Comparison of ENCODE assay signal across 9 cellular contexts in the genomic region with DNA sequence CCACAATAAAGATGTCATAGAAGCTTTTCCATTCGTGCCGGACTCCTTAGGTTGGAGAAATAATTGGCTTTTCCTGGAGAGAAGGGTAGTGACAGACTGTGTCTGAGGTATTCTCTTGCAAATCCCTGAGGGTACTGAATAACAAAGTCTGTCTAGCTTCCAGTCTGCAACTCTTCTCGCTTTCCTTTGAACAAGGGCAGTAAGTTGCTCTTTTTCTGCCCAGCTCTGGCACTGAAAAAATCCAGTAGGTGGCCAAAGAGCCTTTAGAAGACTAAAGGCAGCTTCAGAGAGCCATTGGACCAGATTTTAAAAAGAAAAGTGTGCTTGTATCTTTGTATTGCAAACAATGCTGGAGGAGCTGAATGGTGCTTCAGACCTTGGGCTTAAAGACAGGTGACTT. TPM values are rescaled to one million over a fixed set of nuclear protein-coding genes. Genes with fewer than 3 reads are reported as not detected.
DNase-seq lines count a peak whose midpoint lies in the region; ATAC-seq and TF ChIP-seq lines count a peak whose summit lies in the region.
"Had no signal": no experiment of that assay in that cellular context is flagged by ENCODE, and none has a peak within 500 bp of the region (broad histone marks: within the 10 kb centered on the region; RNA-seq: fewer than 3 reads in every experiment).

No MANE protein-coding gene starts in this region.

- H3K27ac ChIP-seq in CD4-positive, alpha-beta memory T cell (ENCODE audit: low read depth, low read length) = peak overlapping the region; percentile 17
- peak overlapping the region in 2 of 3 donors; percentile 0 to 32 for H3K27ac ChIP-seq in thyroid gland
- H3K27ac ChIP-seq in testis = peak overlapping the region in 1 of 2 donors; percentile 50

- no peaks in the 10 kb centered on the region for H3K9me3 ChIP-seq in CD4-positive, alpha-beta memory T cell (ENCODE audit: control insufficient read depth in 1 of 2, low read length in 2 of 2)
- H3K9me3 ChIP-seq in thyroid gland = no peaks in the 10 kb centered on the region
- no peaks in the 10 kb centered on the region for H3K9me3 ChIP-seq in testis

- POLR2A ChIA-PET in CD4-positive, alpha-beta memory T cell (lab: Charles Lee; ENCODE audit: partially characterized antibody) = interaction anchor here (1.0 to 3.7 kb wide), 8 partner anchors 9 to 54 kb away, joined by 3 to 58 read pairs (median 6); partner anchors contain the start of gene RREB1
- POLR2A ChIA-PET in activated CD4-positive, alpha-beta memory T cell treated with anti-CD3 and anti-CD28 coated beads, Interleukin-2, amount 10 ng/mL, durations not matched to agents 7 days and 5 days (lab: Charles Lee) = interaction anchor here (0.6 to 4.9 kb wide), 7 partner anchors 9 to 156 kb away, joined by 3 to 39 read pairs (median 3); partner anchors contain the start of gene RREB1

- TF ChIP-seq POLR2A in thyroid gland (IDR thresholded peaks at IDR 0.05) (no peak), testis (IDR thresholded peaks at IDR 0.05) (no peak)

- TF ChIP-seq CTCF in HFF-Myc (IDR thresholded peaks at IDR 0.05; ENCODE audit: low read depth, low read length, missing control alignments) (no peak), thyroid gland (IDR thresholded peaks at IDR 0.05) (peak in 2 of 6 experiments; percentile 4 to 22), testis (IDR thresholded peaks at IDR 0.05) (no peak)

- peak overlapping the region; percentile 76 to 96 (median 89) for H3K27ac Mint-ChIP-seq in CD4-positive, alpha-beta memory T cell
- peak overlapping the region; percentile 7 for H3K27ac Mint-ChIP-seq in activated CD4-positive, alpha-beta memory T cell treated with anti-CD3 and anti-CD28 coated beads, Interleukin-2, amount 10 ng/mL, durations not matched to agents 7 days and 5 days

- no peaks in the 10 kb centered on the region for H3K9me3 Mint-ChIP-seq in CD4-positive, alpha-beta memory T cell
- H3K9me3 Mint-ChIP-seq in activated CD4-positive, alpha-beta memory T cell treated with anti-CD3 and anti-CD28 coated beads, Interleukin-2, amount 10 ng/mL, durations not matched to agents 7 days and 5 days = no peaks in the 10 kb centered on the region
- H3K9me3 Mint-ChIP-seq: neural crest cell had no signal

- intact Hi-C loops in CD4-positive, alpha-beta memory T cell (cut with micrococcal nuclease) = loop anchor here (1.0 to 2.0 kb wide), 4 partner anchors 14 to 156 kb away; partner anchors contain the start of gene RREB1
- intact Hi-C loops in thyroid gland (cut with DNase I) (no loop called here), testis (cut with DNase I; ENCODE audit: low total_unique reads) (no loop called here)

- H3K27me3 Mint-ChIP-seq in CD4-positive, alpha-beta memory T cell = no peaks in the 10 kb centered on the region
- H3K27me3 Mint-ChIP-seq in activated CD4-positive, alpha-beta memory T cell treated with anti-CD3 and anti-CD28 coated beads, Interleukin-2, amount 10 ng/mL, durations not matched to agents 7 days and 5 days = peaks cover 33% of the 10 kb centered on the region

- no peak for ATAC-seq in HG02852 (IDR thresholded peaks at IDR 0.05; ENCODE audit: unreplicated experiment)

- H3K27me3 ChIP-seq in CD4-positive, alpha-beta memory T cell (ENCODE audit: insufficient read depth, low read length) = no peaks in the 10 kb centered on the region
- no peaks in the 10 kb centered on the region for H3K27me3 ChIP-seq in thyroid gland
- no peaks in the 10 kb centered on the region for H3K27me3 ChIP-seq in testis

- H3K4me1 ChIP-seq in CD4-positive, alpha-beta memory T cell (ENCODE audit: insufficient read depth, low read length) = peaks cover 25% of the 10 kb centered on the region
- H3K4me1 ChIP-seq in thyroid gland (peaks cover 3 to 9% of the 10 kb centered on the region in 2 donors), testis (no peaks in the 10 kb centered on the region)

- no peaks in the 10 kb centered on the region for H3K36me3 Mint-ChIP-seq in CD4-positive, alpha-beta memory T cell
- no peaks in the 10 kb centered on the region for H3K36me3 Mint-ChIP-seq in activated CD4-positive, alpha-beta memory T cell treated with anti-CD3 and anti-CD28 coated beads, Interleukin-2, amount 10 ng/mL, durations not matched to agents 7 days and 5 days (ENCODE audit: low read depth)

- no peaks in the 10 kb centered on the region for H3K36me3 ChIP-seq in CD4-positive, alpha-beta memory T cell (ENCODE audit: insufficient read depth, low read length)
- H3K36me3 ChIP-seq in thyroid gland = no peaks in the 10 kb centered on the region
- no peaks in the 10 kb centered on the region for H3K36me3 ChIP-seq in testis (ENCODE audit: low read depth, missing control alignments)

- 58 to 79% methylated on average over 3 of the region's 3 CpGs for WGBS in thyroid gland, 2 donors
- 47 to 57% methylated on average over 3 of the region's 3 CpGs for WGBS in testis, 2 donors

- peak overlapping the region; percentile 13 to 44 for H3K4me3 ChIP-seq in CD4-positive, alpha-beta memory T cell (ENCODE audit: low read length in 2 of 2)
- H3K4me3 ChIP-seq in HFF-Myc (replicated peaks; ENCODE audit: low read depth, low read length) = peak overlapping the region; percentile 18
- H3K4me3 ChIP-seq in thyroid gland (replicated peaks in 1 of 3) = no peak overlapping the region
- no peak overlapping the region for H3K4me3 ChIP-seq in testis

- H3K4me1 Mint-ChIP-seq in CD4-positive, alpha-beta memory T cell = peaks cover 17 to 39% (median 24%) of the 10 kb centered on the region in 4 donors
- peaks cover 27% of the 10 kb centered on the region for H3K4me1 Mint-ChIP-seq in activated CD4-positive, alpha-beta memory T cell treated with anti-CD3 and anti-CD28 coated beads, Interleukin-2, amount 10 ng/mL, durations not matched to agents 7 days and 5 days

- CTCF ChIA-PET in CD4-positive, alpha-beta memory T cell (lab: Charles Lee; ENCODE audit: partially characterized antibody) = interaction anchor here (0.6 to 2.8 kb wide), 11 partner anchors 9 to 156 kb away, joined by 3 to 20 read pairs (median 3); no protein-coding TSS in a partner anchor
- CTCF ChIA-PET in activated CD4-positive, alpha-beta memory T cell treated with anti-CD3 and anti-CD28 coated beads, Interleukin-2, amount 10 ng/mL, durations not matched to agents 7 days and 5 days (lab: Charles Lee) = interaction anchor here (0.6 to 2.3 kb wide), 10 partner anchors 19 to 528 kb away, joined by 3 to 13 read pairs (median 4); no protein-coding TSS in a partner anchor

- no peak for DNase-seq in CD4-positive, alpha-beta memory T cell
- no peak for DNase-seq in HFF-Myc (ENCODE audit: extremely low read depth, low read depth)
- DNase-seq in activated CD4-positive, alpha-beta memory T cell treated with anti-CD3 and anti-CD28 coated beads, Interleukin-2, amount 10 ng/mL, durations not matched to agents 7 days and 5 days = no peak
- peak; percentile 22 for DNase-seq in iris pigment epithelial cell (ENCODE audit: low read depth)
- DNase-seq in thyroid gland = no peak
- DNase-seq in testis = no peak
- no peak for DNase-seq in H4 (ENCODE audit: low spot score)

- H3K4me3 Mint-ChIP-seq in CD4-positive, alpha-beta memory T cell = peak overlapping the region; percentile 72 to 97 (median 86)
- peak overlapping the region; percentile 61 for H3K4me3 Mint-ChIP-seq in activated CD4-positive, alpha-beta memory T cell treated with anti-CD3 and anti-CD28 coated beads, Interleukin-2, amount 10 ng/mL, durations not matched to agents 7 days and 5 days
- H3K4me3 Mint-ChIP-seq: neural crest cell had no signal

RNA-seq across cellular contexts. Expression of gene RREB1, which starts 20.7 kb away (rescaled TPM):
- total RNA-seq in CD4-positive, alpha-beta memory T cell = 10 to 100 TPM; 43.0 to 43.4 TPM
- polyA plus RNA-seq in CD4-positive, alpha-beta memory T cell = 1 to 10 TPM in 1 of 2 donors, under 1 TPM in 1; 0.50 to 7.4 TPM
- 10 to 100 TPM; 26.5 to 27.9 TPM for total RNA-seq in activated CD4-positive, alpha-beta memory T cell treated with anti-CD3 and anti-CD28 coated beads, Interleukin-2, amount 10 ng/mL, durations not matched to agents 7 days and 5 days
- 10 to 100 TPM; 48.0 to 91.3 (median 57.1) TPM for total RNA-seq in thyroid gland
- total RNA-seq in testis = 10 to 100 TPM; 75.0 to 79.2 TPM
- polyA plus RNA-seq in testis (ENCODE audit: insufficient read depth, low read depth, low replicate concordance) = 30.0 TPM
- 5.3 and 13.0 TPM in 2 replicates for total RNA-seq in H4 (2014; rRNA removed; shearing (Covaris generic))

Comparison
In these comparisons a context has a peak if more than half of its experiments do, and no peak if none do; other contexts are left out.
1. H3K4me3 ChIP-seq: peak in CD4-positive, alpha-beta memory T cell (2 of 2) and HFF-Myc (single experiment); none in thyroid gland (0 of 3) and testis (0 of 2).